In the genomic region with DNA sequence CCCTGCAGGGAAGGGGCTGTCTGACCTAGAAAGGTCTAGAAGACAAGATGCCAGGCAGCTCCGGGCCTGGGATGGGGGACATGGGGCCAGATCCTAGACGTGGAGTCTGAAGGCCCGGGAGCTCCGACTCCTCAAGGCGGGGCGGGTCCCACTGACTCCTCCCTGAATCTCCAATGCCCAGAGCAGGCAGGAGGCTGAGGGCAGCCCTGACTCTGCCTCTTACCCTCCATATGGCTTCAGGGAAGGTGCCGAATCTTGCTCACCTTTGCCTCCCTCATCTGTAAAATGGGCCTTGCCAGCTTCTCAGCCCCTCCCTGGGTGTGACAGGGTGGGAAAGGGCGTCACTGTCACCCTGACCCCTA, we compare ENCODE assay signal across 13 cellular contexts. TPM values are rescaled to one million over a fixed set of nuclear protein-coding genes. Genes with fewer than 3 reads are reported as not detected.
A peak's percentile ranks its signal among the peaks of the same experiment; 100 is the strongest.
DNase-seq lines count a peak whose midpoint lies in the region; ATAC-seq and TF ChIP-seq lines count a peak whose summit lies in the region.
"Had no signal": no experiment of that assay in that cellular context is flagged by ENCODE, and none has a peak within 500 bp of the region (broad histone marks: within the 10 kb centered on the region; RNA-seq: fewer than 3 reads in every experiment).

No MANE protein-coding gene starts in this region.

- H3K27ac ChIP-seq in RWPE2 (ENCODE audit: poor library complexity, severe bottlenecking) (peak overlapping the region; percentile 5), skeletal muscle tissue (ENCODE audit: low read depth, low read length) (peak overlapping the region; percentile 33)

- peaks cover 5% of the 10 kb centered on the region for H3K36me3 ChIP-seq in RWPE2 (ENCODE audit: low read depth)
- H3K36me3 ChIP-seq in skeletal muscle tissue (ENCODE audit: control insufficient read depth in 3 of 3, insufficient read depth in 3 of 3, low read length in 3 of 3), result peaks cover 7 to 14% (median 10%) of the 10 kb centered on the region in 3 donors

- H3K27me3 ChIP-seq in RWPE2 (ENCODE audit: insufficient read depth, poor library complexity, severe bottlenecking) (no peaks in the 10 kb centered on the region), skeletal muscle tissue (ENCODE audit: control insufficient read depth in 3 of 3, insufficient read depth in 3 of 3, low read length in 3 of 3) (no peaks in the 10 kb centered on the region)

- H3K9me3 ChIP-seq in RWPE2 (ENCODE audit: severe bottlenecking) (no peaks in the 10 kb centered on the region), skeletal muscle tissue (ENCODE audit: control insufficient read depth in 3 of 3, low read length in 3 of 3) (no peaks in the 10 kb centered on the region)

- H3K9ac ChIP-seq in skeletal muscle tissue (ENCODE audit: low read depth in 1 of 3, low read length in 3 of 3), result peak overlapping the region in 1 of 3 donors; percentile 50

- no peak for TF ChIP-seq CTCF in RWPE2 (IDR thresholded peaks at IDR 0.05; ENCODE audit: poor library complexity, severe bottlenecking)

- intact Hi-C loops in left cardiac atrium (cut with DNase I), result no loop called here

- H3K4me3 ChIP-seq in RWPE2 (ENCODE audit: severe bottlenecking), result no peak overlapping the region
- no peak overlapping the region for H3K4me3 ChIP-seq in skeletal muscle tissue (ENCODE audit: low read length in 3 of 3)

- H3K4me1 ChIP-seq in RWPE2 (ENCODE audit: insufficient read depth, poor library complexity, severe bottlenecking) (no peaks in the 10 kb centered on the region), skeletal muscle tissue (ENCODE audit: control insufficient read depth in 3 of 3, insufficient read depth in 3 of 3, low read length in 3 of 3) (peaks cover 16 to 38% (median 30%) of the 10 kb centered on the region in 3 donors)

- DNase-seq in AG20443 (ENCODE audit: low spot score) (peak; percentile 69), RWPE2 (ENCODE audit: low spot score) (no peak), left cardiac atrium (peak; percentile 43), globus pallidus (ENCODE audit: low spot score) (no peak), SW480 (ENCODE audit: low spot score) (no peak)
- no peak for DNase-seq in activated CD4-positive, CD25-positive, alpha-beta regulatory T cell treated with anti-CD3 and anti-CD28 coated beads, Interleukin-2, amount 50 U/mL, for 72 hours
- DNase-seq: activated T-cell treated with anti-CD3 and anti-CD28 coated beads, Interleukin-2, amount 50 U/mL, for 48 hours; CD4-positive, CD25-positive, alpha-beta regulatory T cell; naive B cell; NCI-H510A treated with DMSO at 0.1 percent for 48 hours; small intestine had no signal

- ATAC-seq in RWPE2 (ENCODE audit: low read depth) (peak; percentile 34), left cardiac atrium (peak; percentile 14 to 29), GM18867 (IDR thresholded peaks at IDR 0.05; ENCODE audit: unreplicated experiment) (no peak)

RNA-seq across cellular contexts. Expression of a gene that starts 14.8 kb away (rescaled TPM):
- 10 to 100 TPM; 10.6 to 20.0 TPM for total RNA-seq in left cardiac atrium
- total RNA-seq in skeletal muscle tissue, result 13.0 TPM

RNA-seq across cellular contexts. Expression of a gene that starts 30.0 kb away (rescaled TPM):
- total RNA-seq in left cardiac atrium (10 to 100 TPM; 15.6 to 19.5 TPM), skeletal muscle tissue (14.6 TPM)

RNA-seq across cellular contexts. Expression of a gene that starts 35.3 kb away (rescaled TPM):
- total RNA-seq in left cardiac atrium (10 to 100 TPM; 51.0 to 64.3 TPM), skeletal muscle tissue (32.9 TPM)

RNA-seq across cellular contexts. Expression of a gene that starts 39.2 kb away (rescaled TPM):
- 10 to 100 TPM; 44.6 to 48.3 TPM for total RNA-seq in left cardiac atrium
- total RNA-seq in skeletal muscle tissue, result 35.5 TPM

Comparison
In these comparisons a context has a peak if more than half of its experiments do, and no peak if none do; other contexts are left out.
1. DNase-seq: peak in AG20443 (single experiment) and left cardiac atrium (single experiment); none in RWPE2 (single experiment), globus pallidus (single experiment), activated CD4-positive, CD25-positive, alpha-beta regulatory T cell treated with anti-CD3 and anti-CD28 coated beads, Interleukin-2, amount 50 U/mL, for 72 hours (single experiment) and SW480 (single experiment).